Comparison of ENCODE assay signal across 33 cellular contexts in genomic region chr10:121460733-121461132, GRCh38.
DNase-seq lines count a peak whose midpoint lies in the region; ATAC-seq and TF ChIP-seq lines count a peak whose summit lies in the region.
"Had no signal": no experiment of that assay in that cellular context is flagged by ENCODE, and none has a peak within 500 bp of the region (broad histone marks: within the 10 kb centered on the region; RNA-seq: fewer than 3 reads in every experiment).

No MANE protein-coding gene starts in this region.

- H3K36me3 Mint-ChIP-seq in T-helper 2 cell treated with Interferon-gamma antibody and Interleukin-4, amounts not matched to agents 5 μg/mL and 100 μg/mL, for 36 hours (ENCODE audit: low read depth): no peaks in the 10 kb centered on the region
- H3K36me3 Mint-ChIP-seq: activated CD4-positive, alpha-beta memory T cell treated with anti-CD3 and anti-CD28 coated beads for 36 hours; CD4-positive, alpha-beta memory T cell; naive thymus-derived CD4-positive, alpha-beta T cell had no signal

- H3K27me3 ChIP-seq in HUES64 (ENCODE audit: insufficient read depth, low read length) (no peaks in the 10 kb centered on the region), mammary epithelial cell (ENCODE audit: insufficient read depth, low read length) (no peaks in the 10 kb centered on the region), layer of hippocampus (ENCODE audit: control insufficient read depth, insufficient read depth, low read length) (no peaks in the 10 kb centered on the region), tibial artery (no peaks in the 10 kb centered on the region)
- H3K27me3 ChIP-seq: brain microvascular endothelial cell, neutrophil, thyroid gland had no signal

- no peaks in the 10 kb centered on the region for H3K27me3 Mint-ChIP-seq in T-helper 2 cell treated with Interferon-gamma antibody and Interleukin-4, amounts not matched to agents 5 μg/mL and 100 μg/mL, for 36 hours (ENCODE audit: low read depth)
- H3K27me3 Mint-ChIP-seq: activated CD4-positive, alpha-beta memory T cell treated with anti-CD3 and anti-CD28 coated beads for 36 hours; B cell had no signal

- H3K4me2 ChIP-seq in mammary epithelial cell (ENCODE audit: insufficient read depth, low read depth, low read length): no peak overlapping the region

- no TSS peak for BruUV-seq in mammary epithelial cell (replicated peaks; lab: Mats Ljungman, UMichigan)

- H3K36me3 ChIP-seq in HUES64 (ENCODE audit: insufficient read depth, low read length) (no peaks in the 10 kb centered on the region), mammary epithelial cell (ENCODE audit: insufficient read depth, low read length) (no peaks in the 10 kb centered on the region), tibial artery (no peaks in the 10 kb centered on the region)
- H3K36me3 ChIP-seq: brain microvascular endothelial cell, neutrophil, thyroid gland had no signal

- no peaks in the 10 kb centered on the region for H3K9me3 ChIP-seq in HUES64 (ENCODE audit: insufficient read depth, low read depth, low read length)
- H3K9me3 ChIP-seq in mammary epithelial cell (replicated peaks; ENCODE audit: insufficient read depth, low read length): no peaks in the 10 kb centered on the region
- no peaks in the 10 kb centered on the region for H3K9me3 ChIP-seq in tibial artery
- H3K9me3 ChIP-seq: neutrophil, thyroid gland had no signal

- ATAC-seq in GM21526 (IDR thresholded peaks at IDR 0.05; ENCODE audit: low FRiP score, unreplicated experiment) (no peak), HG03571 (IDR thresholded peaks at IDR 0.05; ENCODE audit: unreplicated experiment) (no peak)
- ATAC-seq: K562; naive thymus-derived CD4-positive, alpha-beta T cell; Right ventricle myocardium inferior; SK-N-SH treated with all-trans-retinoic acid at 6 μM for 48 hours; stimulated activated naive CD8-positive, alpha-beta T cell treated with anti-CD3 and anti-CD28 coated beads, Interleukin-15, amount 100 ng/mL, for 72 hours; T-helper 17 cell had no signal

- DNase-seq in mammary epithelial cell: peak; percentile 72
- no peak for DNase-seq in tibial artery
- DNase-seq in NCI-H2171 treated with DMSO at 0.1 percent for 48 hours (lab: John Stamatoyannopoulos, UW): no peak
- no peak for DNase-seq in T-helper 2 cell treated with Interferon-gamma antibody and Interleukin-4, amounts not matched to agents 5 μg/mL and 100 μg/mL, for 36 hours (ENCODE audit: low spot score)
- DNase-seq: ACHN; activated CD4-positive, alpha-beta memory T cell treated with anti-CD3 and anti-CD28 coated beads for 36 hours; activated CD4-positive, alpha-beta T cell treated with anti-CD3 and anti-CD28 coated beads for 1 hour; activated CD8-positive, alpha-beta memory T cell treated with anti-CD3 and anti-CD28 coated beads, Interleukin-2, amount 50 U/mL, for 4 hours; activated naive CD4-positive, alpha-beta T cell treated with Interleukin-2 at 50 U/mL for 16 hours; brain microvascular endothelial cell; CD4-positive, alpha-beta memory T cell; effector CD4-positive, alpha-beta T cell; midbrain; naive thymus-derived CD4-positive, alpha-beta T cell; NCI-H1930; NCI-H524; NK-92 treated with Interleukin-12 subunit alpha and Interleukin-12 subunit beta, amount 100 ng/mL, for 24 hours; stimulated activated CD4-positive, alpha-beta T cell treated with anti-CD3 and anti-CD28 coated beads, Interleukin-12 subunit alpha, Interleukin-12 subunit beta, amount 100 ng/mL, for 4 hours; stimulated activated CD4-positive, alpha-beta T cell treated with anti-CD3 and anti-CD28 coated beads, Interleukin-2, amount 100 ng/mL, for 48 hours; stimulated activated naive CD8-positive, alpha-beta T cell treated with anti-CD3 and anti-CD28 coated beads, Interleukin-15, amount 100 ng/mL, for 72 hours; T-helper 17 cell; thyroid gland had no signal

- H3K27ac Mint-ChIP-seq in T-helper 2 cell treated with Interferon-gamma antibody and Interleukin-4, amounts not matched to agents 5 μg/mL and 100 μg/mL, for 36 hours: no peak overlapping the region
- H3K27ac Mint-ChIP-seq: activated CD4-positive, alpha-beta memory T cell treated with anti-CD3 and anti-CD28 coated beads for 36 hours; activated T-helper 1 cell treated with anti-CD3 and anti-CD28 coated beads, Interleukin-12 subunit alpha, Interleukin-12 subunit beta, Interleukin-2, Interleukin-4 antibody, amounts not matched to agents 30 ng/mL and 10 ng/mL and 1 ng/mL, durations not matched to agents 14 hours and 24 hours and 36 hours; B cell; CD4-positive, alpha-beta memory T cell; naive thymus-derived CD4-positive, alpha-beta T cell; progenitor cell of endocrine pancreas; T-helper 17 cell had no signal

- H3K9me3 Mint-ChIP-seq in T-helper 2 cell treated with Interferon-gamma antibody and Interleukin-4, amounts not matched to agents 5 μg/mL and 100 μg/mL, for 36 hours: peaks cover 3% of the 10 kb centered on the region
- H3K9me3 Mint-ChIP-seq: activated CD4-positive, alpha-beta memory T cell treated with anti-CD3 and anti-CD28 coated beads for 36 hours; activated T-helper 1 cell treated with anti-CD3 and anti-CD28 coated beads, Interleukin-12 subunit alpha, Interleukin-12 subunit beta, Interleukin-2, Interleukin-4 antibody, amounts not matched to agents 30 ng/mL and 10 ng/mL and 1 ng/mL, durations not matched to agents 14 hours and 24 hours and 36 hours had no signal

- H3K27ac ChIP-seq in HUES64 (ENCODE audit: low read depth, low read length) (peak overlapping the region; percentile 92; the same call in 1 of the 2 replicates), mammary epithelial cell (ENCODE audit: insufficient read depth, low read depth, low read length) (peak overlapping the region; percentile 27), layer of hippocampus (ENCODE audit: low read depth, low read length) (peak overlapping the region; percentile 1), tibial artery (peak overlapping the region; percentile 72 to 86)
- H3K27ac ChIP-seq: brain microvascular endothelial cell, neutrophil, thyroid gland had no signal

- H3K4me3 ChIP-seq in HUES64 (ENCODE audit: low read length) (no peak overlapping the region), mammary epithelial cell (replicated peaks in 1 of 3; ENCODE audit: insufficient read depth in 1 of 3, low read depth in 2 of 3, low read length in 3 of 3) (no peak overlapping the region), tibial artery (no peak overlapping the region)
- H3K4me3 ChIP-seq: K562, thyroid gland had no signal

- dilution Hi-C loops in mammary epithelial cell (cut with HindIII; ENCODE audit: low sequenced_read_pairs): no loop called here

- H3K4me1 ChIP-seq in HUES64 (ENCODE audit: insufficient read depth, low read length): peaks cover 32% of the 10 kb centered on the region
- H3K4me1 ChIP-seq in mammary epithelial cell (ENCODE audit: insufficient read depth, low read length): peaks cover 27% of the 10 kb centered on the region
- H3K4me1 ChIP-seq in tibial artery: peaks cover 0 to 63% (median 33%) of the 10 kb centered on the region in 4 donors
- H3K4me1 ChIP-seq: thyroid gland had no signal

- H3K4me1 Mint-ChIP-seq in T-helper 2 cell treated with Interferon-gamma antibody and Interleukin-4, amounts not matched to agents 5 μg/mL and 100 μg/mL, for 36 hours (ENCODE audit: low read depth): no peaks in the 10 kb centered on the region
- H3K4me1 Mint-ChIP-seq: B cell; CD4-positive, alpha-beta memory T cell; naive thymus-derived CD4-positive, alpha-beta T cell; stimulated activated naive CD8-positive, alpha-beta T cell treated with anti-CD3 and anti-CD28 coated beads, Interleukin-15, amount 100 ng/mL, for 72 hours; T-helper 17 cell had no signal

- CTCF ChIA-PET in mammary epithelial cell (lab: Charles Lee; ENCODE audit: low non-redundant PET): no interaction called here

- no peaks in the 10 kb centered on the region for H4K20me1 ChIP-seq in mammary epithelial cell (ENCODE audit: insufficient read depth, low read length)

- in situ Hi-C loops in mammary epithelial cell (cut with MboI; ENCODE audit: low sequenced_read_pairs in 2 of 2): no loop called here

- 94% methylated on average over 3 of the region's 3 CpGs for WGBS in HUES64
- 62% methylated on average over 2 of the region's 3 CpGs for WGBS in mammary epithelial cell (ENCODE audit: low coverage, missing lambda C conversion rate)

- H3K9ac ChIP-seq in HUES64 (ENCODE audit: low read depth, low read length): no peak overlapping the region
- no peak overlapping the region for H3K9ac ChIP-seq in mammary epithelial cell (ENCODE audit: insufficient read depth, low read length)

- no peaks in the 10 kb centered on the region for H3K79me2 ChIP-seq in mammary epithelial cell (ENCODE audit: insufficient read depth, low read length)

- peak overlapping the region; percentile 78 for H2AFZ ChIP-seq in mammary epithelial cell (ENCODE audit: low read depth, low read length)

- intact Hi-C loops in mammary epithelial cell (cut with micrococcal nuclease): loop anchor here (10.0 kb wide), 1 partner anchor 516 kb away; no protein-coding TSS in a partner anchor
- intact Hi-C loops in tibial artery (cut with DNase I; ENCODE audit: low total_unique reads): no loop called here

- no peak overlapping the region for H3K4me3 Mint-ChIP-seq in T-helper 2 cell treated with Interferon-gamma antibody and Interleukin-4, amounts not matched to agents 5 μg/mL and 100 μg/mL, for 36 hours
- H3K4me3 Mint-ChIP-seq: activated CD4-positive, alpha-beta memory T cell treated with anti-CD3 and anti-CD28 coated beads for 36 hours; activated T-helper 1 cell treated with anti-CD3 and anti-CD28 coated beads, Interleukin-12 subunit alpha, Interleukin-12 subunit beta, Interleukin-2, Interleukin-4 antibody, amounts not matched to agents 30 ng/mL and 10 ng/mL and 1 ng/mL, durations not matched to agents 14 hours and 24 hours and 36 hours; B cell; CD4-positive, alpha-beta memory T cell; naive thymus-derived CD4-positive, alpha-beta T cell; stimulated activated naive CD8-positive, alpha-beta T cell treated with anti-CD3 and anti-CD28 coated beads, Interleukin-15, amount 100 ng/mL, for 72 hours; T-helper 17 cell had no signal

- TF ChIP-seq CTCF in mammary epithelial cell (conservative IDR thresholded peaks at IDR 0.05 in 1 of 2, IDR thresholded peaks at IDR 0.05 in 1 of 2; ENCODE audit: extremely low read depth in 1 of 2, insufficient read depth in 1 of 2, low read depth in 1 of 2, low read length in 2 of 2) (no peak), tibial artery (IDR thresholded peaks at IDR 0.05) (no peak)

Comparison
In these comparisons a context has a peak if more than half of its experiments do, and no peak if none do; other contexts are left out.
1. H3K27ac ChIP-seq: peak in every context shown above with its lines; median percentile 92 in HUES64; 79 in tibial artery; 27 in mammary epithelial cell; 1 in layer of hippocampus.